ENCODE assay signal across 21 cellular contexts in genomic region chr11:132448334-132448995, GRCh38.
DNase-seq lines count a peak whose midpoint lies in the region; ATAC-seq, FAIRE-seq and TF ChIP-seq lines count a peak whose summit lies in the region.
"Had no signal": no experiment of that assay in that cellular context is flagged by ENCODE, and none has a peak within 500 bp of the region (broad histone marks: within the 10 kb centered on the region; RNA-seq: fewer than 3 reads in every experiment).

No MANE protein-coding gene starts in this region.

- peak; percentile 3 for TF ChIP-seq CTCF in foreskin fibroblast (IDR thresholded peaks at IDR 0.05; ENCODE audit: low read depth, low read length)

- DNase-seq in GM04504 (ENCODE audit: low read depth) (peak; percentile 70), RPMI7951 (ENCODE audit: low read depth) (peak; percentile 24), foreskin fibroblast (peak; percentile 8 to 30), urothelium cell line (ENCODE audit: low spot score) (peak; percentile 60), DMS 273 (lab: John Stamatoyannopoulos, UW; ENCODE audit: unreplicated experiment) (no peak)
- no peak for DNase-seq in activated T-cell treated with anti-CD3 and anti-CD28 coated beads, Interleukin-2, amount 50 U/mL, for 48 hours
- DNase-seq: activated CD4-positive, alpha-beta T cell treated with anti-CD3 and anti-CD28 coated beads, Interleukin-2, amount 10 ng/mL, durations not matched to agents 7 days and 5 days; activated naive CD8-positive, alpha-beta T cell treated with anti-CD3 and anti-CD28 coated beads, Interleukin-2, amount 10 ng/mL, durations not matched to agents 7 days and 5 days; cortex of kidney; heart left ventricle; NCI-H187 treated with DMSO at 0.1 percent for 48 hours; PC-9; SJCRH30; stimulated activated CD4-positive, alpha-beta T cell treated with anti-CD3 and anti-CD28 coated beads, Interleukin-12 subunit alpha, Interleukin-12 subunit beta, amount 100 ng/mL, for 4 hours; stimulated activated CD8-positive, alpha-beta memory T cell treated with anti-CD3 and anti-CD28 coated beads, Interleukin-4, amount 100 ng/mL, for 48 hours had no signal

- no peak for FAIRE-seq in urothelium cell line (lab: Jason Lieb, UNC)
- FAIRE-seq: endometrium, G401.6, K562 had no signal

- ATAC-seq in GM18502 (IDR thresholded peaks at IDR 0.05; ENCODE audit: poor library complexity, unreplicated experiment) = no peak
- no peak for ATAC-seq in HG03135 (IDR thresholded peaks at IDR 0.05; ENCODE audit: unreplicated experiment)
- ATAC-seq: heart left ventricle, K562 had no signal

- H3K4me3 ChIP-seq in foreskin fibroblast (ENCODE audit: low read depth in 1 of 2, low read length in 2 of 2) = no peak overlapping the region
- H3K4me3 ChIP-seq: BLaER1, heart left ventricle, K562, PC-9, SJCRH30 had no signal

Comparison
In these comparisons a context has a peak if more than half of its experiments do, and no peak if none do; other contexts are left out.
1. DNase-seq: peak in GM04504 (single experiment), RPMI7951 (single experiment), foreskin fibroblast (2 of 2) and urothelium cell line (single experiment); none in DMS 273 (single experiment) and activated T-cell treated with anti-CD3 and anti-CD28 coated beads, Interleukin-2, amount 50 U/mL, for 48 hours (0 of 2).